ENCODE assay signal across 12 cellular contexts in the genomic region with DNA sequence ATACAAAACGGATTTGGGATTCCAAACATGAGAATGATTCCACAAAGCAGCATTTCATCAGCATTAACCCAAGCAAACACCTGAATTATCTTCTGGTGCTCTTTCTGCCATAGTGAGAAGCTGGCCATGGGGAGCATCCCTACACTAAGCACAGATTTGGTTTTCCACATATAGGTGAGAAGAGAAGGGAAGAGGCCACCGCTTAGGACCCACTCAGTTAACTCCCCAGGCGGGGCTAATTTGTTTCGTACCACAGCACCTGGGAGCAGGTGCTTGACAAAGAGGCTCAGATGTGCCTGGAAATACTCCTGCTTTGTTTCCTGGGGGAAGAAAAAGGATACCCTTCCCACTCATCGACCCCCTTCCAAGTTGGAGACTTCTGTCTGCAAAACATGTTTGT.
DNase-seq lines count a peak whose midpoint lies in the region; ATAC-seq and TF ChIP-seq lines count a peak whose summit lies in the region.
"Had no signal": no experiment of that assay in that cellular context is flagged by ENCODE, and none has a peak within 500 bp of the region (broad histone marks: within the 10 kb centered on the region; RNA-seq: fewer than 3 reads in every experiment).

No MANE protein-coding gene starts in this region.

- DNase-seq in NCI-H1417 (lab: John Stamatoyannopoulos, UW) = peak in 2 of 3 experiments; percentile 61 to 85
- DNase-seq in NCI-H1417 treated with DMSO at 0.1 percent for 48 hours (lab: John Stamatoyannopoulos, UW) = no peak
- DNase-seq in NCI-H146 (lab: John Stamatoyannopoulos, UW) = peak; percentile 77
- no peak for DNase-seq in stimulated activated effector memory CD8-positive, alpha-beta T cell treated with anti-CD3 and anti-CD28 coated beads, Interleukin-12 subunit alpha, Interleukin-12 subunit beta, amount 100 ng/mL, for 72 hours (ENCODE audit: low spot score in 2 of 2)
- DNase-seq in Calu3 = no peak
- DNase-seq: 8988T, activated gamma-delta T cell treated with Interleukin-2 at 50 U/mL for 16 hours, cortex of kidney, glutamatergic neuron had no signal

- ATAC-seq in stimulated activated effector memory CD8-positive, alpha-beta T cell treated with anti-CD3 and anti-CD28 coated beads, Interleukin-12 subunit alpha, Interleukin-12 subunit beta, amount 100 ng/mL, for 72 hours = no peak
- ATAC-seq in HG03354 (IDR thresholded peaks at IDR 0.05; ENCODE audit: poor library complexity, severe bottlenecking, unreplicated experiment) (no peak), GM18505 (IDR thresholded peaks at IDR 0.05; ENCODE audit: unreplicated experiment) (no peak)

- H3K4me3 Mint-ChIP-seq in brain (peak overlapping the region in 2 of 5 experiments; percentile 5 to 43), Calu3 (ENCODE audit: low read depth, unreplicated experiment) (no peak overlapping the region)
- peak overlapping the region; percentile 36 for H3K4me3 Mint-ChIP-seq in stimulated activated effector memory CD8-positive, alpha-beta T cell treated with anti-CD3 and anti-CD28 coated beads, Interleukin-12 subunit alpha, Interleukin-12 subunit beta, amount 100 ng/mL, for 72 hours

- H3K9me3 Mint-ChIP-seq in brain = peaks cover 0 to 2% (median 0%) of the 10 kb centered on the region in 5 experiments
- H3K9me3 Mint-ChIP-seq in stimulated activated effector memory CD8-positive, alpha-beta T cell treated with anti-CD3 and anti-CD28 coated beads, Interleukin-12 subunit alpha, Interleukin-12 subunit beta, amount 100 ng/mL, for 72 hours = no peaks in the 10 kb centered on the region
- H3K9me3 Mint-ChIP-seq in Calu3 (ENCODE audit: low read depth, unreplicated experiment) = no peaks in the 10 kb centered on the region

- intact Hi-C loops in Calu3 (cut with micrococcal nuclease; ENCODE audit: unreplicated experiment) = no loop called here

- H3K4me1 Mint-ChIP-seq in brain (peaks cover 53% of the 10 kb centered on the region), Calu3 (ENCODE audit: low read depth, unreplicated experiment) (no peaks in the 10 kb centered on the region)
- H3K4me1 Mint-ChIP-seq in stimulated activated effector memory CD8-positive, alpha-beta T cell treated with anti-CD3 and anti-CD28 coated beads, Interleukin-12 subunit alpha, Interleukin-12 subunit beta, amount 100 ng/mL, for 72 hours = peaks cover 33% of the 10 kb centered on the region

- no TSS peak for BruUV-seq in Calu3 (replicated peaks; lab: Mats Ljungman, UMichigan)

- peak overlapping the region in 3 of 5 experiments; percentile 76 to 87 (median 82) for H3K27ac Mint-ChIP-seq in brain
- no peak overlapping the region for H3K27ac Mint-ChIP-seq in stimulated activated effector memory CD8-positive, alpha-beta T cell treated with anti-CD3 and anti-CD28 coated beads, Interleukin-12 subunit alpha, Interleukin-12 subunit beta, amount 100 ng/mL, for 72 hours
- no peak overlapping the region for H3K27ac Mint-ChIP-seq in Calu3 (ENCODE audit: unreplicated experiment)

- CTCF ChIA-PET in Calu3 (lab: Charles Lee) = no interaction called here

- no peak for TF ChIP-seq POLR2A in GM18505 (IDR thresholded peaks at IDR 0.05; ENCODE audit: borderline replicate concordance, extremely low read depth, insufficient read depth, insufficient read length)

- H3K36me3 Mint-ChIP-seq in brain (peaks cover 11% of the 10 kb centered on the region), Calu3 (ENCODE audit: insufficient read depth, unreplicated experiment) (no peaks in the 10 kb centered on the region)
- no peaks in the 10 kb centered on the region for H3K36me3 Mint-ChIP-seq in stimulated activated effector memory CD8-positive, alpha-beta T cell treated with anti-CD3 and anti-CD28 coated beads, Interleukin-12 subunit alpha, Interleukin-12 subunit beta, amount 100 ng/mL, for 72 hours

- no peaks in the 10 kb centered on the region for H3K27me3 Mint-ChIP-seq in brain
- H3K27me3 Mint-ChIP-seq in Calu3 (ENCODE audit: unreplicated experiment) = no peaks in the 10 kb centered on the region

- TF ChIP-seq CTCF in brain (conservative IDR thresholded peaks at IDR 0.05) (no peak), Calu3 (IDR thresholded peaks at IDR 0.05; ENCODE audit: unreplicated experiment) (no peak)

Comparison
In these comparisons a context has a peak if more than half of its experiments do, and no peak if none do; other contexts are left out.
1. DNase-seq: peak in NCI-H1417 (2 of 3) and NCI-H146 (single experiment); none in NCI-H1417 treated with DMSO at 0.1 percent for 48 hours (single experiment), stimulated activated effector memory CD8-positive, alpha-beta T cell treated with anti-CD3 and anti-CD28 coated beads, Interleukin-12 subunit alpha, Interleukin-12 subunit beta, amount 100 ng/mL, for 72 hours (0 of 2) and Calu3 (single experiment).
2. H3K27ac Mint-ChIP-seq: peak in brain (3 of 5); none in stimulated activated effector memory CD8-positive, alpha-beta T cell treated with anti-CD3 and anti-CD28 coated beads, Interleukin-12 subunit alpha, Interleukin-12 subunit beta, amount 100 ng/mL, for 72 hours (single experiment) and Calu3 (single experiment).